Comparison of ENCODE assay signal across 12 cellular contexts in the genomic region with DNA sequence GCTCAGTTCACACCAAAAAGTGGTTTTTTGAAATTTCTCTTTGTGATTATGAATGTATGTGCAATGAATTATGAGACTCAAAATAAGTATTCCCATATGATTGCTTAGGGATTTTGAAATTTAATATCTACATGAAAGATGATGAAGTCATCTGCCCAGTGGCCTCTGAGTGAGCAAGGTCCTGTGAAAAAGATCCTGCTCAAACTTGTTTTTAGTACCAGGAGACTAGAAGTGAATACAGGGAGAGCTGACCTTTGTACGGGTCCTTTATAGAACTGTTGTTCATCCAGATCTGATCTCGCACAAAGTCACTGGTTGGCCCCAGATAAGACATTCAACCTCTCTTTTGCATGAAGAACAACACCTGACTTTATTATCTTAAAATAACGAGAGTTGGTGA.
"Had no signal": no experiment of that assay in that cellular context is flagged by ENCODE, and none has a peak within 500 bp of the region (broad histone marks: within the 10 kb centered on the region; RNA-seq: fewer than 3 reads in every experiment).

No MANE protein-coding gene starts in this region.

- H3K27ac Mint-ChIP-seq: activated CD4-positive, alpha-beta T cell treated with anti-CD3 and anti-CD28 coated beads, Interleukin-2, amount 10 ng/mL, durations not matched to agents 7 days and 5 days; activated naive CD4-positive, alpha-beta T cell treated with anti-CD3 and anti-CD28 coated beads, Interleukin-2, amount 10 ng/mL, durations not matched to agents 7 days and 5 days; activated T-helper 17 cell treated with anti-CD3 and anti-CD28 coated beads, Interleukin-2, amount 50 U/mL, for 72 hours; T-helper 17 cell; WTC11 had no signal

- H3K27me3 ChIP-seq: left lung, transverse colon had no signal

- H3K9me3 Mint-ChIP-seq: activated naive CD4-positive, alpha-beta T cell treated with anti-CD3 and anti-CD28 coated beads, Interleukin-2, amount 10 ng/mL, durations not matched to agents 7 days and 5 days had no signal

- H3K4me3 Mint-ChIP-seq: activated CD4-positive, alpha-beta T cell treated with anti-CD3 and anti-CD28 coated beads, Interleukin-2, amount 10 ng/mL, durations not matched to agents 7 days and 5 days; activated naive CD4-positive, alpha-beta T cell treated with anti-CD3 and anti-CD28 coated beads, Interleukin-2, amount 10 ng/mL, durations not matched to agents 7 days and 5 days; activated T-helper 17 cell treated with anti-CD3 and anti-CD28 coated beads, Interleukin-2, amount 50 U/mL, for 72 hours; T-helper 17 cell; WTC11 had no signal

- H3K27ac ChIP-seq: left lung had no signal

- H3K36me3 Mint-ChIP-seq: activated naive CD4-positive, alpha-beta T cell treated with anti-CD3 and anti-CD28 coated beads, Interleukin-2, amount 10 ng/mL, durations not matched to agents 7 days and 5 days had no signal

- DNase-seq: activated CD4-positive, alpha-beta T cell treated with anti-CD3 and anti-CD28 coated beads, Interleukin-2, amount 10 ng/mL, durations not matched to agents 7 days and 5 days; activated CD8-positive, alpha-beta memory T cell treated with anti-CD3 and anti-CD28 coated beads for 24 hours; activated naive CD4-positive, alpha-beta T cell treated with anti-CD3 and anti-CD28 coated beads, Interleukin-2, amount 10 ng/mL, durations not matched to agents 7 days and 5 days; cortex of kidney; effector CD8-positive, alpha-beta T cell; left lung; mesendoderm; T-helper 17 cell had no signal

- ATAC-seq: activated T-helper 17 cell treated with anti-CD3 and anti-CD28 coated beads, Interleukin-2, amount 50 U/mL, for 72 hours; T-helper 17 cell; WTC11 had no signal

- H3K9me3 ChIP-seq: transverse colon had no signal

- H3K36me3 ChIP-seq: left lung, transverse colon had no signal

- H3K4me3 ChIP-seq: left lung, smooth muscle cell, transverse colon had no signal

- H3K27me3 Mint-ChIP-seq: activated T-helper 17 cell treated with anti-CD3 and anti-CD28 coated beads, Interleukin-2, amount 50 U/mL, for 72 hours; T-helper 17 cell had no signal

- H3K4me1 ChIP-seq: left lung had no signal
